ENCODE assay signal across 15 cellular contexts in the genomic region with DNA sequence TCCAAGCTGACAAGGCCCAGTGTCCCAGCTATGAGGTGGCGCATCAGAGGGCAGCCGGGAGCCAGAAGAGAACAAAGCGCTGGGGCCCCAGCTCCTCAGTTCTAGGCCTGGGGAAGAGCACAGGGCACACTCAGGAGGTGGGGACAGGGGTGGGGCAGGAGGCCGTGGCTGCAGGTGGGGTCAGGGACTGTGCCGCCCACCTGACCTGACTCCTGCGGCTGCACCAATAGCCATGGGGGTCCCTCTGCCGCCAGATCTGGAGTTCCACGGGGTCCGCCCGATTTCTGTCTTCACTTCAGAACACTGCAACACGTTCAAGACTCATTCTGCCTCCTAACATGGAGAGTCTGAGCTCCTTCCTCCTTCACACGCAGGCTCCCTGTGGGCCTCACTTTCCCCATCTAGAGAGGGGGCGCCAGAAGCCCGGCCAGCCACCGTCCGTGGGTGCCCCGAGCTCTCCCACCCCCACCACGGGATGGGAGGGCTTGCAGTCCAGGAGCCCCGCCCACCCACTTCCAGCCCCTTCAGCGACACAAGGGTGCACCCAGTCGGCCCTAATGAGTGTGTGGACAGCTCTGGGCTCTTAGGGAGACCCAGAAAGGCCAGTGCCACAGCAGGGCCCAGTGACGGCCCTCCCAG.
"Had no signal": no experiment of that assay in that cellular context is flagged by ENCODE, and none has a peak within 500 bp of the region (broad histone marks: within the 10 kb centered on the region; RNA-seq: fewer than 3 reads in every experiment).

No MANE protein-coding gene starts in this region.

- H3K27me3 ChIP-seq: colonic mucosa, stomach had no signal

- H3K27me3 Mint-ChIP-seq: activated CD8-positive, alpha-beta T cell treated with anti-CD3 and anti-CD28 coated beads for 36 hours had no signal

- H3K4me1 ChIP-seq: colonic mucosa had no signal

- H3K36me3 Mint-ChIP-seq: natural killer cell had no signal

- H3K9me3 ChIP-seq: colonic mucosa, stomach, thoracic aorta had no signal

- H3K27ac ChIP-seq: colonic mucosa, stomach, thoracic aorta had no signal

- FAIRE-seq: astrocyte had no signal

- H3K36me3 ChIP-seq: colonic mucosa had no signal

- ATAC-seq: activated CD8-positive, alpha-beta T cell treated with anti-CD3 and anti-CD28 coated beads for 36 hours; left colon; natural killer cell had no signal

- DNase-seq: activated CD4-positive, alpha-beta T cell treated with anti-CD3 and anti-CD28 coated beads for 1 hour; activated CD8-positive, alpha-beta memory T cell treated with anti-CD3 and anti-CD28 coated beads, Interleukin-2, amount 50 U/mL, for 4 hours; activated CD8-positive, alpha-beta T cell treated with anti-CD3 and anti-CD28 coated beads for 36 hours; activated naive CD4-positive, alpha-beta T cell treated with Interleukin-2 at 50 U/mL for 16 hours; colonic mucosa; hippocampal formation; left colon; natural killer cell; occipital lobe; stimulated activated CD4-positive, alpha-beta T cell treated with anti-CD3 and anti-CD28 coated beads, Interleukin-15, amount 100 ng/mL, for 24 hours; stimulated activated CD4-positive, alpha-beta T cell treated with anti-CD3 and anti-CD28 coated beads, Interleukin-4, amount 100 ng/mL, for 4 hours; stomach had no signal

- H3K4me3 Mint-ChIP-seq: activated CD8-positive, alpha-beta T cell treated with anti-CD3 and anti-CD28 coated beads for 36 hours; activated T-helper 1 cell treated with anti-CD3 and anti-CD28 coated beads, Interleukin-12 subunit alpha, Interleukin-12 subunit beta, Interleukin-2, Interleukin-4 antibody, amounts not matched to agents 30 ng/mL and 10 ng/mL and 1 ng/mL, durations not matched to agents 14 hours and 24 hours and 36 hours; natural killer cell had no signal

- H3K4me3 ChIP-seq: colonic mucosa, stomach, thoracic aorta had no signal

- H3K9me3 Mint-ChIP-seq: natural killer cell had no signal

- H3K27ac Mint-ChIP-seq: activated CD8-positive, alpha-beta T cell treated with anti-CD3 and anti-CD28 coated beads for 36 hours; activated T-helper 1 cell treated with anti-CD3 and anti-CD28 coated beads, Interleukin-12 subunit alpha, Interleukin-12 subunit beta, Interleukin-2, Interleukin-4 antibody, amounts not matched to agents 30 ng/mL and 10 ng/mL and 1 ng/mL, durations not matched to agents 14 hours and 24 hours and 36 hours; natural killer cell had no signal
